6 cellular contexts compared by ENCODE assay signal in genomic region chr11:32864555-32864954, GRCh38. TPM values are rescaled to one million over a fixed set of nuclear protein-coding genes. Genes with fewer than 3 reads are reported as not detected.
"Had no signal": no experiment of that assay in that cellular context is flagged by ENCODE, and none has a peak within 500 bp of the region (broad histone marks: within the 10 kb centered on the region; RNA-seq: fewer than 3 reads in every experiment).

No MANE protein-coding gene starts in this region.

- H3K4me3 ChIP-seq: K562 had no signal

- ATAC-seq: HepG2, K562 had no signal

- H3K4me3 Mint-ChIP-seq: IgD-negative memory B cell had no signal

- H3K4me1 Mint-ChIP-seq: IgD-negative memory B cell had no signal

- H3K27ac ChIP-seq: HL-60 had no signal

- H3K27ac Mint-ChIP-seq: IgD-negative memory B cell had no signal

- DNase-seq: IMR-90, KBM-7 had no signal

RNA-seq across cellular contexts. Expression of gene PRRG4, which starts 34.8 kb away (rescaled TPM):
- total RNA-seq: IMR-90, K562 had no signal
